8 cellular contexts compared by ENCODE assay signal in genomic region chr17:77609553-77610517, GRCh38.
DNase-seq lines count a peak whose midpoint lies in the region; ATAC-seq lines count a peak whose summit lies in the region.

No MANE protein-coding gene starts in this region.

- peak; percentile 75 for DNase-seq in Karpas-422
- DNase-seq in activated CD8-positive, alpha-beta memory T cell treated with anti-CD3 and anti-CD28 coated beads for 4 hours (ENCODE audit: low read depth in 2 of 2) = peak; percentile 10 to 57
- peak; percentile 52 for DNase-seq in iris pigment epithelial cell (ENCODE audit: low read depth)
- DNase-seq in stimulated activated CD8-positive, alpha-beta memory T cell treated with anti-CD3 and anti-CD28 coated beads, Interleukin-15, amount 100 ng/mL, for 48 hours (ENCODE audit: low read depth in 2 of 2) = peak; percentile 30 to 41
- no peak for DNase-seq in NCI-H2227 treated with DMSO at 0.1 percent for 48 hours (lab: John Stamatoyannopoulos, UW)
- DNase-seq in C1 segment of cervical spinal cord (lab: John Stamatoyannopoulos, UW) = no peak
- DNase-seq in Right ventricle myocardium superior = no peak
- DNase-seq in NCI-H1092 (lab: John Stamatoyannopoulos, UW) = no peak

- 0 out of 2 replicates have a peak overlapping the region, but pooled peaks have one; percentile 43 for H2AFZ ChIP-seq in Karpas-422 (ENCODE audit: low read length)

- H3K27ac ChIP-seq in Karpas-422 (ENCODE audit: low read length) = no peak overlapping the region

- H3K9ac ChIP-seq in Karpas-422 (ENCODE audit: low read length) = no peak overlapping the region

- intact Hi-C loops in Right ventricle myocardium superior (cut with DNase I) = no loop called here

- no peak for ATAC-seq in Right ventricle myocardium superior (ENCODE audit: poor library complexity)

- H3K27me3 ChIP-seq in Karpas-422 (ENCODE audit: low read length) = no peaks in the 10 kb centered on the region

- peak overlapping the region; percentile 37 for H3K4me2 ChIP-seq in Karpas-422 (ENCODE audit: low read depth, low read length, poor library complexity, severe bottlenecking)

- peaks cover 8% of the 10 kb centered on the region for H3K4me1 ChIP-seq in Karpas-422 (ENCODE audit: low read length)

- no peaks in the 10 kb centered on the region for H4K20me1 ChIP-seq in Karpas-422 (ENCODE audit: insufficient read depth, low read depth, low read length)

- H3K79me2 ChIP-seq in Karpas-422 (ENCODE audit: low read length) = no peaks in the 10 kb centered on the region

- H3K36me3 ChIP-seq in Karpas-422 (ENCODE audit: insufficient read depth, low read length) = no peaks in the 10 kb centered on the region

- H3K9me3 ChIP-seq in Karpas-422 (ENCODE audit: low read length) = no peaks in the 10 kb centered on the region

- H3K9me2 ChIP-seq in Karpas-422 (replicated peaks; ENCODE audit: insufficient read depth, low read length) = no peaks in the 10 kb centered on the region

- H3K4me3 ChIP-seq in Karpas-422 (ENCODE audit: low read length) = no peak overlapping the region

Comparison
In these comparisons a context has a peak if more than half of its experiments do, and no peak if none do; other contexts are left out.
1. DNase-seq: peak in Karpas-422 (single experiment), activated CD8-positive, alpha-beta memory T cell treated with anti-CD3 and anti-CD28 coated beads for 4 hours (2 of 2), iris pigment epithelial cell (single experiment) and stimulated activated CD8-positive, alpha-beta memory T cell treated with anti-CD3 and anti-CD28 coated beads, Interleukin-15, amount 100 ng/mL, for 48 hours (2 of 2); none in NCI-H2227 treated with DMSO at 0.1 percent for 48 hours (single experiment), C1 segment of cervical spinal cord (0 of 14), Right ventricle myocardium superior (single experiment) and NCI-H1092 (single experiment).